ENCODE assay signal across 6 cellular contexts in the genomic region with DNA sequence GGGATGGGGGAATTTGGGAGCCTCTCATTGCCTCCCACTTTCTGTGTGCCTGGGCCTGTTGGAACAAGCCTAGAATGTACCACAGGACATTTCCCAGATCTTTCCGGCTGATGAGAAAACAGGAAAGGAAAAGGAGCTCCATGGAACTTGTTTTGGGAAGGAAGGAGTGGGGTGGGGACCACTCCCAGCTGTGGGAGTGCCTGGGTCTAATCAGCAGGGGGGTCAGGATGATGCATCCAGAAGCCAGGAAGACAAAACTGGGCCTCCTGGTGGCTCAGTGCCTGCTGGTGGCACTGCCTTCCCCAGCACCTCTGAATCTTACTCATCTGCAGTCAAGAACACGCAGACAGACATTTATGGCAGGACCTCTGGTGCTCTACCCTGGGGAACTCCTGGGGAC. TPM values are rescaled to one million over a fixed set of nuclear protein-coding genes. Genes with fewer than 3 reads are reported as not detected.
DNase-seq lines count a peak whose midpoint lies in the region; ATAC-seq lines count a peak whose summit lies in the region.

No MANE protein-coding gene starts in this region.

- no peak overlapping the region for H3K9ac ChIP-seq in stomach smooth muscle (ENCODE audit: low read length in 2 of 2)

- H3K27me3 Mint-ChIP-seq in activated T-cell treated with anti-CD3 and anti-CD28 coated beads, Interleukin-2, amount 50 U/mL, for 24 hours, result no peaks in the 10 kb centered on the region

- H3K4me1 ChIP-seq in esophagus (ENCODE audit: control insufficient read depth in 2 of 2, insufficient read depth in 2 of 2, low read length in 1 of 2) (peaks cover 3 to 5% of the 10 kb centered on the region in 2 donors), stomach smooth muscle (ENCODE audit: control insufficient read depth, insufficient read depth, low read length) (peaks cover 10% of the 10 kb centered on the region)

- no peak overlapping the region for H3K4me3 Mint-ChIP-seq in activated T-cell treated with anti-CD3 and anti-CD28 coated beads, Interleukin-2, amount 50 U/mL, for 24 hours

- H3K27ac ChIP-seq in esophagus (ENCODE audit: low read depth in 2 of 2, low read length in 1 of 2) (peak overlapping the region; percentile 33 to 57), stomach smooth muscle (ENCODE audit: low read length) (peak overlapping the region; percentile 11)

- H3K9me3 ChIP-seq in esophagus (ENCODE audit: control insufficient read depth in 2 of 2, insufficient read depth in 1 of 2, low read depth in 1 of 2, low read length in 1 of 2) (no peaks in the 10 kb centered on the region), stomach smooth muscle (ENCODE audit: control insufficient read depth in 2 of 2, low read length in 2 of 2) (no peaks in the 10 kb centered on the region)

- H3K4me1 Mint-ChIP-seq in activated T-cell treated with anti-CD3 and anti-CD28 coated beads, Interleukin-2, amount 50 U/mL, for 24 hours (ENCODE audit: low read depth), result peaks cover 91% of the 10 kb centered on the region

- peaks cover 43% of the 10 kb centered on the region for H3K36me3 Mint-ChIP-seq in activated T-cell treated with anti-CD3 and anti-CD28 coated beads, Interleukin-2, amount 50 U/mL, for 24 hours (ENCODE audit: low read depth)

- peaks cover 10 to 17% of the 10 kb centered on the region in 2 donors for H3K36me3 ChIP-seq in esophagus (ENCODE audit: control insufficient read depth in 2 of 2, insufficient read depth in 2 of 2, low read length in 1 of 2)
- H3K36me3 ChIP-seq in stomach smooth muscle (ENCODE audit: control insufficient read depth in 2 of 2, insufficient read depth in 2 of 2, low read length in 2 of 2), result peaks cover 0 to 3% of the 10 kb centered on the region in 2 donors

- H3K27me3 ChIP-seq in esophagus (ENCODE audit: control insufficient read depth in 1 of 2, insufficient read depth in 2 of 2, low read length in 2 of 2) (no peaks in the 10 kb centered on the region), stomach smooth muscle (ENCODE audit: control insufficient read depth in 1 of 2, insufficient read depth in 2 of 2, low read length in 2 of 2) (no peaks in the 10 kb centered on the region)

- 44 to 55% methylated on average over 2 of the region's 2 CpGs for WGBS in esophagus, 2 donors

- peak; percentile 44 for DNase-seq in activated T-cell treated with anti-CD3 and anti-CD28 coated beads, Interleukin-2, amount 50 U/mL, for 24 hours
- DNase-seq in activated T-cell treated with anti-CD3 and anti-CD28 coated beads, Interleukin-2, amount 50 U/mL, for 48 hours, result no peak
- DNase-seq in cerebellum (ENCODE audit: low spot score), result no peak

- H3K9me3 Mint-ChIP-seq in activated T-cell treated with anti-CD3 and anti-CD28 coated beads, Interleukin-2, amount 50 U/mL, for 24 hours, result no peaks in the 10 kb centered on the region

- no peak overlapping the region for H3K4me3 ChIP-seq in esophagus (ENCODE audit: low read depth in 1 of 2, low read length in 2 of 2)
- H3K4me3 ChIP-seq in stomach smooth muscle (ENCODE audit: low read length in 2 of 2), result no peak overlapping the region

- peak overlapping the region; percentile 76 for H3K27ac Mint-ChIP-seq in activated T-cell treated with anti-CD3 and anti-CD28 coated beads, Interleukin-2, amount 50 U/mL, for 24 hours

- ATAC-seq in HG03520 (IDR thresholded peaks at IDR 0.05; ENCODE audit: unreplicated experiment), result no peak

RNA-seq across cellular contexts. Expression of a gene that starts 2.8 kb away (rescaled TPM):
- under 1 TPM in 1 of 2 donors, not detected in 1; 0.02 TPM for polyA plus RNA-seq in esophagus
- not detected for total RNA-seq in cerebellum

RNA-seq across cellular contexts. Expression of a gene that starts 9.0 kb away (rescaled TPM):
- polyA plus RNA-seq in esophagus, result 10 to 100 TPM; 18.5 to 28.3 TPM
- 6.3 TPM for total RNA-seq in cerebellum

RNA-seq across cellular contexts. Expression of a gene that starts 11.0 kb away (rescaled TPM):
- polyA plus RNA-seq in esophagus, result 10 to 100 TPM in 1 of 2 donors, 1 to 10 TPM in 1; 3.1 to 11.4 TPM
- total RNA-seq in cerebellum, result 6.1 TPM

RNA-seq across cellular contexts. Expression of a gene that starts 34.2 kb away (rescaled TPM):
- polyA plus RNA-seq in esophagus, result 1 to 10 TPM; 2.2 to 2.4 TPM
- 33.7 TPM for total RNA-seq in cerebellum
